In the genomic region with DNA sequence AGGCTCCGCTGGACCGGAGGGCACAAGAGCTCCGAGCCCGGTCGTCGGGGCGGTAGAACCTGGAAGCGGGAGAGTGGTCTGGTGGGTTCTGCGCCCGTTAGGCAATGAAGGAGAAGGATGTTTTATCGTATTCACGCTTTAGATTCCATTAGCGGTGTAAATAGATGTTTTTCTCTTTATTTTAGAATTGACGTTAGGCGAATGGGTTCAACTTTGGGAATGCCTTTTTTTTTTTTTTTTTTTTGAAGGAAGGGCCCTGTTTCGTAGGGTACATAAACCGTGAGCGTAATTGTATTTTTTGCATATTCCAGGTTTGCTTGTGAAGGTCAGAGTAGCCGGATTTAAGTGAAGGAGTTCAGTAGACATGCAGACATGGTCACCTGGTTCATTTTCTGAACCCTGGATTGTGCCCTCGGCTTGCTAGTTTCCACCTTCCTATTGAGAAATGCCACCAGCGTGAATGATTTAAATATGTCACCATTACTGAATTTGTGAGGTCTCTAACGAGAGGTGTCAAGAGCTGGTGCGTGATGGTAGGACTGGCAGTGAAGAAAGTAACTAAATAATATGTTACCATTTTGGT, we compare ENCODE assay signal across 8 cellular contexts. TPM values are rescaled to one million over a fixed set of nuclear protein-coding genes. Genes with fewer than 3 reads are reported as not detected.
DNase-seq lines count a peak whose midpoint lies in the region; ATAC-seq and TF ChIP-seq lines count a peak whose summit lies in the region.

No MANE protein-coding gene starts in this region.

- no peaks in the 10 kb centered on the region for H3K9me3 ChIP-seq in iPS-20b (ENCODE audit: insufficient read depth, low read depth, low read length)

- H3K4me3 ChIP-seq in iPS-20b (ENCODE audit: low read length), result peak overlapping the region; percentile 92

- peak overlapping the region; percentile 98 for H3K27ac Mint-ChIP-seq in activated CD4-positive, alpha-beta T cell treated with anti-CD3 and anti-CD28 coated beads, Interleukin-2, amount 10 ng/mL, durations not matched to agents 24 days and 14 days
- peak overlapping the region; percentile 91 for H3K27ac Mint-ChIP-seq in activated CD8-positive, alpha-beta T cell treated with anti-CD3 and anti-CD28 coated beads for 36 hours

- no peak for ATAC-seq in activated CD8-positive, alpha-beta T cell treated with anti-CD3 and anti-CD28 coated beads for 36 hours
- no peak for ATAC-seq in sciatic nerve

- peaks cover 19% of the 10 kb centered on the region for H3K36me3 Mint-ChIP-seq in activated CD4-positive, alpha-beta T cell treated with anti-CD3 and anti-CD28 coated beads, Interleukin-2, amount 10 ng/mL, durations not matched to agents 24 days and 14 days (ENCODE audit: low read depth)
- peaks cover 20% of the 10 kb centered on the region for H3K36me3 Mint-ChIP-seq in activated CD8-positive, alpha-beta T cell treated with anti-CD3 and anti-CD28 coated beads for 36 hours (ENCODE audit: low read depth)

- no peaks in the 10 kb centered on the region for H3K27me3 Mint-ChIP-seq in activated CD4-positive, alpha-beta T cell treated with anti-CD3 and anti-CD28 coated beads, Interleukin-2, amount 10 ng/mL, durations not matched to agents 24 days and 14 days
- no peaks in the 10 kb centered on the region for H3K27me3 Mint-ChIP-seq in activated CD8-positive, alpha-beta T cell treated with anti-CD3 and anti-CD28 coated beads for 36 hours

- no peak for DNase-seq in activated CD4-positive, alpha-beta T cell treated with anti-CD3 and anti-CD28 coated beads, Interleukin-2, amount 10 ng/mL, durations not matched to agents 24 days and 14 days
- DNase-seq in activated CD4-positive, alpha-beta T cell treated with anti-CD3 and anti-CD28 coated beads for 4 hours, result no peak
- no peak for DNase-seq in activated CD8-positive, alpha-beta T cell treated with anti-CD3 and anti-CD28 coated beads for 36 hours
- DNase-seq in NCI-H69 (lab: John Stamatoyannopoulos, UW), result no peak
- DNase-seq in sciatic nerve (ENCODE audit: low spot score), result no peak
- DNase-seq in HPDE6-E6E7 (ENCODE audit: extremely low spot score), result no peak

- peaks cover 24% of the 10 kb centered on the region for H3K4me1 Mint-ChIP-seq in activated CD4-positive, alpha-beta T cell treated with anti-CD3 and anti-CD28 coated beads, Interleukin-2, amount 10 ng/mL, durations not matched to agents 24 days and 14 days
- H3K4me1 Mint-ChIP-seq in activated CD8-positive, alpha-beta T cell treated with anti-CD3 and anti-CD28 coated beads for 36 hours (ENCODE audit: low read depth), result peaks cover 24% of the 10 kb centered on the region

- POLR2A ChIA-PET in activated CD8-positive, alpha-beta T cell treated with anti-CD3 and anti-CD28 coated beads for 36 hours (lab: Charles Lee), result interaction anchor here (0.6 to 3.1 kb wide), 10 partner anchors 9 to 217 kb away, joined by 3 to 28 read pairs (median 3); partner anchors contain the start of genes GMPPB, IP6K1 and MON1A

- H3K4me3 Mint-ChIP-seq in activated CD4-positive, alpha-beta T cell treated with anti-CD3 and anti-CD28 coated beads, Interleukin-2, amount 10 ng/mL, durations not matched to agents 24 days and 14 days, result peak overlapping the region; percentile 99
- H3K4me3 Mint-ChIP-seq in activated CD8-positive, alpha-beta T cell treated with anti-CD3 and anti-CD28 coated beads for 36 hours, result peak overlapping the region; percentile 89

- H3K4me1 ChIP-seq in iPS-20b (ENCODE audit: insufficient read depth, low read length), result 0 out of 2 replicates have a peak, but pooled peaks cover 2% of the 10 kb centered on the region

- intact Hi-C loops in activated CD4-positive, alpha-beta T cell treated with anti-CD3 and anti-CD28 coated beads, Interleukin-2, amount 10 ng/mL, durations not matched to agents 24 days and 14 days (cut with micrococcal nuclease), result loop anchor here (1.0 to 2.0 kb wide), 3 partner anchors 11 to 148 kb away; partner anchors contain the start of genes MON1A, RBM5 and TRAIP
- intact Hi-C loops in activated CD8-positive, alpha-beta T cell treated with anti-CD3 and anti-CD28 coated beads for 36 hours (cut with micrococcal nuclease), result no loop called here
- intact Hi-C loops in sciatic nerve (cut with DNase I), result no loop called here

- H3K27ac ChIP-seq in iPS-20b (ENCODE audit: low read length) (peak overlapping the region; percentile 6), temporal lobe (ENCODE audit: low read depth, low read length) (peak overlapping the region; percentile 45)

- CTCF ChIA-PET in activated CD8-positive, alpha-beta T cell treated with anti-CD3 and anti-CD28 coated beads for 36 hours (lab: Charles Lee), result interaction anchor here (0.7 to 1.5 kb wide), 3 partner anchors 12 to 137 kb away, joined by 3 to 4 read pairs (median 4); partner anchors contain the start of genes INKA1 and MON1A

- H3K27me3 ChIP-seq in iPS-20b (ENCODE audit: insufficient read depth, low read length), result no peaks in the 10 kb centered on the region

- no peak for TF ChIP-seq CTCF in activated CD8-positive, alpha-beta T cell treated with anti-CD3 and anti-CD28 coated beads for 36 hours (IDR thresholded peaks at IDR 0.05)

- H3K9me3 Mint-ChIP-seq in activated CD4-positive, alpha-beta T cell treated with anti-CD3 and anti-CD28 coated beads, Interleukin-2, amount 10 ng/mL, durations not matched to agents 24 days and 14 days, result no peaks in the 10 kb centered on the region
- H3K9me3 Mint-ChIP-seq in activated CD8-positive, alpha-beta T cell treated with anti-CD3 and anti-CD28 coated beads for 36 hours, result no peaks in the 10 kb centered on the region

- H3K36me3 ChIP-seq in iPS-20b (ENCODE audit: insufficient read depth, low read depth, low read length), result 0 out of 2 replicates have a peak, but pooled peaks cover under 1% of the 10 kb centered on the region

- H3K9ac ChIP-seq in iPS-20b (ENCODE audit: low read depth, low read length), result peak overlapping the region; percentile 90

RNA-seq across cellular contexts. Expression of gene RBM6, which starts 0.8 kb away (rescaled TPM):
- total RNA-seq in activated CD4-positive, alpha-beta T cell treated with anti-CD3 and anti-CD28 coated beads, Interleukin-2, amount 10 ng/mL, durations not matched to agents 24 days and 14 days, result 95.3 and 100 TPM in 2 replicates
- 10 to 100 TPM; 90.8 to 95.2 TPM for total RNA-seq in activated CD8-positive, alpha-beta T cell treated with anti-CD3 and anti-CD28 coated beads for 36 hours
- 73.8 TPM for total RNA-seq in temporal lobe
- total RNA-seq in sciatic nerve, result 148 TPM

RNA-seq across cellular contexts. Expression of gene MON1A, which starts 11.1 kb away (rescaled TPM):
- total RNA-seq in activated CD4-positive, alpha-beta T cell treated with anti-CD3 and anti-CD28 coated beads, Interleukin-2, amount 10 ng/mL, durations not matched to agents 24 days and 14 days, result 15.1 and 16.3 TPM in 2 replicates
- 1 to 10 TPM; 6.9 to 8.5 TPM for total RNA-seq in activated CD8-positive, alpha-beta T cell treated with anti-CD3 and anti-CD28 coated beads for 36 hours
- total RNA-seq in temporal lobe, result 9.1 TPM
- total RNA-seq in sciatic nerve, result 9.2 TPM

RNA-seq across cellular contexts. Expression of gene MST1R, which starts 37.1 kb away (rescaled TPM):
- total RNA-seq in activated CD4-positive, alpha-beta T cell treated with anti-CD3 and anti-CD28 coated beads, Interleukin-2, amount 10 ng/mL, durations not matched to agents 24 days and 14 days, result 1.0 and 1.5 TPM in 2 replicates
- total RNA-seq in activated CD8-positive, alpha-beta T cell treated with anti-CD3 and anti-CD28 coated beads for 36 hours, result 1 to 10 TPM in 1 of 2 experiments, under 1 TPM in 1; 0.79 to 1.1 TPM
- total RNA-seq in temporal lobe (0.49 TPM), sciatic nerve (2.7 TPM)
